Comparison of ENCODE assay signal across 3 cellular contexts in the genomic region with DNA sequence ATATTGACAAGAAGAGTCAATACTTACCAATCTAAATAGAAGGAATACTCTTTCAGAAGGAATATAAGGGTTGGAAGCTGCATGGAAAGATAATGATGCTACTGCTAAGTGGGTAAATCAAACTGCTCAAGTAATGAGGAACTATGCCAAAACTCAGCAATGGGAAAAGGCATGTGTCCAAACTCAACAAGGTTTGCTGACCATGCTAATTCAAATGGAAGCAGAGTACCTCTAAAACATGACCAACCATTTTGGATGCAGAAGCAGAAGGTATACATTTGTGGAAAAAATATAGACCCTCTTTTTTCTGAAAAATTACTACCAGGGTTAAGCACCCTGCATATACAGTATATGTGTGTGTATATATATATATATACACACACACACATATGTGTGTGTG.
TF ChIP-seq lines count a peak whose summit lies in the region.

No MANE protein-coding gene starts in this region.

TF ChIP-seq in HepG2, 621 proteins besides CTCF, POLR2A, EP300 and RAD21 (continues in another document):
- TF ChIP-seq MAFF (IDR thresholded peaks at IDR 0.05; ENCODE audit: low read depth, low read length) (peak; percentile 55; the same call in 1 of the 2 replicates), GFI1 (CRISPR knock-in tag; IDR thresholded peaks at IDR 0.05; ENCODE audit: borderline replicate concordance) (no peak), TERF1 (CRISPR knock-in tag; IDR thresholded peaks at IDR 0.05) (no peak), HNF4G (IDR thresholded peaks at IDR 0.05; ENCODE audit: borderline replicate concordance, low read depth, low read length) (no peak), HNF4G (CRISPR knock-in tag; IDR thresholded peaks at IDR 0.05; ENCODE audit: borderline replicate concordance, low read depth) (no peak), HDAC6 (IDR thresholded peaks at IDR 0.05; ENCODE audit: low read depth, low read length) (no peak), ZNF800 (CRISPR knock-in tag; IDR thresholded peaks at IDR 0.05) (no peak), ZNF205 (CRISPR knock-in tag; IDR thresholded peaks at IDR 0.05) (no peak), SAFB2 (CRISPR knock-in tag; IDR thresholded peaks at IDR 0.05; ENCODE audit: borderline replicate concordance, low read depth) (no peak), ARNT2 (CRISPR knock-in tag; IDR thresholded peaks at IDR 0.05; ENCODE audit: low read depth) (no peak), MAFK (conservative IDR thresholded peaks at IDR 0.05 in 1 of 2, IDR thresholded peaks at IDR 0.05 in 1 of 2; ENCODE audit: low read length in 2 of 2) (peak; percentile 47 to 69)
- TF ChIP-seq, protein P1, sequence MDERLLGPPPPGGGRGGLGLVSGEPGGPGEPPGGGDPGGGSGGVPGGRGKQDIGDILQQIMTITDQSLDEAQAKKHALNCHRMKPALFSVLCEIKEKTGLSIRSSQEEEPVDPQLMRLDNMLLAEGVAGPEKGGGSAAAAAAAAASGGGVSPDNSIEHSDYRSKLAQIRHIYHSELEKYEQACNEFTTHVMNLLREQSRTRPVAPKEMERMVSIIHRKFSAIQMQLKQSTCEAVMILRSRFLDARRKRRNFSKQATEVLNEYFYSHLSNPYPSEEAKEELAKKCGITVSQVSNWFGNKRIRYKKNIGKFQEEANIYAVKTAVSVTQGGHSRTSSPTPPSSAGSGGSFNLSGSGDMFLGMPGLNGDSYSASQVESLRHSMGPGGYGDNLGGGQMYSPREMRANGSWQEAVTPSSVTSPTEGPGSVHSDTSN (CRISPR knock-in tag; IDR thresholded peaks at IDR 0.05): no peak

TF ChIP-seq in HEK293, 187 proteins besides CTCF, POLR2A, EP300 and RAD21:
- TF ChIP-seq ZSCAN4 (tag by site-specific recombination; IDR thresholded peaks at IDR 0.05) (peak; percentile 45; the same call in 1 of the 2 replicates), ZNF394 (tag by site-specific recombination; IDR thresholded peaks at IDR 0.05; ENCODE audit: borderline replicate concordance) (no peak)
TF ChIP-seq in HEK293: peak in this region for 1.

TF ChIP-seq in K562, 482 proteins besides CTCF, POLR2A, EP300 and RAD21:
- no peak for TF ChIP-seq FOXP4 (CRISPR knock-in tag; IDR thresholded peaks at IDR 0.05; ENCODE audit: borderline replicate concordance)
- 0 out of 2 replicates have a peak, but pooled peaks have one; percentile 18 for TF ChIP-seq ZNF316 (IDR thresholded peaks at IDR 0.05)
- no peak for TF ChIP-seq USF1 (CRISPR knock-in tag; IDR thresholded peaks at IDR 0.05)
- TF ChIP-seq, protein P2, sequence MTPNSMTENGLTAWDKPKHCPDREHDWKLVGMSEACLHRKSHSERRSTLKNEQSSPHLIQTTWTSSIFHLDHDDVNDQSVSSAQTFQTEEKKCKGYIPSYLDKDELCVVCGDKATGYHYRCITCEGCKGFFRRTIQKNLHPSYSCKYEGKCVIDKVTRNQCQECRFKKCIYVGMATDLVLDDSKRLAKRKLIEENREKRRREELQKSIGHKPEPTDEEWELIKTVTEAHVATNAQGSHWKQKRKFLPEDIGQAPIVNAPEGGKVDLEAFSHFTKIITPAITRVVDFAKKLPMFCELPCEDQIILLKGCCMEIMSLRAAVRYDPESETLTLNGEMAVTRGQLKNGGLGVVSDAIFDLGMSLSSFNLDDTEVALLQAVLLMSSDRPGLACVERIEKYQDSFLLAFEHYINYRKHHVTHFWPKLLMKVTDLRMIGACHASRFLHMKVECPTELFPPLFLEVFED (CRISPR knock-in tag; conservative IDR thresholded peaks at IDR 0.05): no peak
- TF ChIP-seq SRSF9 (IDR thresholded peaks at IDR 0.05; ENCODE audit: borderline replicate concordance, low read depth, low read length): no peak
- no peak for TF ChIP-seq ZNF324 (CRISPR knock-in tag; IDR thresholded peaks at IDR 0.05)
